28 cellular contexts compared by ENCODE assay signal in genomic region chr1:179753061-179753460, GRCh38. TPM values are rescaled to one million over a fixed set of nuclear protein-coding genes. Genes with fewer than 3 reads are reported as not detected.
"Had no signal": no experiment of that assay in that cellular context is flagged by ENCODE, and none has a peak within 500 bp of the region (broad histone marks: within the 10 kb centered on the region; RNA-seq: fewer than 3 reads in every experiment).

No MANE protein-coding gene starts in this region.

- H3K9me3 ChIP-seq: thoracic aorta had no signal

- DNase-seq: activated CD4-positive, alpha-beta T cell treated with anti-CD3 and anti-CD28 coated beads for 36 hours; activated CD4-positive, alpha-beta T cell treated with anti-CD3 and anti-CD28 coated beads, Interleukin-2, amount 50 U/mL, for 4 hours; activated CD4-positive, CD25-positive, alpha-beta regulatory T cell; activated effector memory CD4-positive, alpha-beta T cell treated with anti-CD3 and anti-CD28 coated beads, Interleukin-2, amount 50 U/mL, for 16 hours; activated naive CD4-positive, alpha-beta T cell treated with anti-CD3 and anti-CD28 coated beads for 36 hours; activated naive CD8-positive, alpha-beta T cell treated with anti-CD3 and anti-CD28 coated beads, Interleukin-2, amount 10 ng/mL, durations not matched to agents 7 days and 5 days; amniotic stem cell; central memory CD4-positive, alpha-beta T cell; foreskin fibroblast; heart left ventricle; hypothalamus; immature natural killer cell; lower lobe of right lung; mesendoderm; natural killer cell; occipital lobe; right cardiac atrium; stimulated activated CD4-positive, alpha-beta T cell treated with anti-CD3 and anti-CD28 coated beads, Interleukin-2, amount 100 ng/mL, for 48 hours; stimulated activated naive CD8-positive, alpha-beta T cell treated with anti-CD3 and anti-CD28 coated beads, Interleukin-15, Interleukin-2, amounts not matched to agents 100 U/mL and 50 U/mL, for 24 hours; T-helper 1 cell; trophoblast cell had no signal

- H3K27ac ChIP-seq: heart left ventricle, lower lobe of right lung, neural progenitor cell, thoracic aorta had no signal

- H2AFZ ChIP-seq: neural progenitor cell had no signal

- H3K9ac ChIP-seq: neural progenitor cell had no signal

- H3K4me1 ChIP-seq: heart left ventricle, lower lobe of right lung, neural progenitor cell had no signal

- H3K4me3 ChIP-seq: heart left ventricle, lower lobe of right lung, neural progenitor cell, thoracic aorta had no signal

- FAIRE-seq: endothelial cell of umbilical vein, urothelium cell line had no signal

- H3K4me2 ChIP-seq: neural progenitor cell had no signal

- H3K36me3 ChIP-seq: heart left ventricle, lower lobe of right lung, neural progenitor cell, thoracic aorta had no signal

- ATAC-seq: activated CD4-positive, alpha-beta T cell treated with anti-CD3 and anti-CD28 coated beads for 36 hours; heart left ventricle; left lobe of liver; lower lobe of right lung; natural killer cell; right cardiac atrium; stimulated activated naive CD8-positive, alpha-beta T cell treated with anti-CD3 and anti-CD28 coated beads, Interleukin-15, Interleukin-2, amounts not matched to agents 100 U/mL and 50 U/mL, for 24 hours had no signal

RNA-seq across cellular contexts. Expression of gene FAM163A, which starts 10.0 kb away (rescaled TPM):
- total RNA-seq: activated CD4-positive, alpha-beta T cell treated with anti-CD3 and anti-CD28 coated beads for 36 hours; activated naive CD8-positive, alpha-beta T cell treated with anti-CD3 and anti-CD28 coated beads, Interleukin-2, amount 10 ng/mL, durations not matched to agents 7 days and 5 days; endothelial cell of umbilical vein; fibroblast of lung; lower lobe of right lung; natural killer cell; subcutaneous adipose tissue; thoracic aorta had no signal
- polyA plus RNA-seq: endothelial cell of umbilical vein, fibroblast of lung, immature natural killer cell had no signal
